Comparison of ENCODE assay signal across 8 cellular contexts in genomic region chr5:135353952-135354721, GRCh38.
A peak's percentile ranks its signal among the peaks of the same experiment; 100 is the strongest.
DNase-seq lines count a peak whose midpoint lies in the region; ATAC-seq and TF ChIP-seq lines count a peak whose summit lies in the region.

No MANE protein-coding gene starts in this region.

- H3K9me3 ChIP-seq in muscle layer of colon (ENCODE audit: low read length), result no peaks in the 10 kb centered on the region

- peak overlapping the region; percentile 29 for H3K4me3 ChIP-seq in AG04449 (ENCODE audit: low read depth, low read length)
- no peak overlapping the region for H3K4me3 ChIP-seq in choroid plexus epithelial cell (ENCODE audit: low read depth, low read length)
- H3K4me3 ChIP-seq in muscle layer of colon (ENCODE audit: low read depth in 1 of 2, low read length in 2 of 2), result no peak overlapping the region

- TF ChIP-seq CTCF in AG04449 (IDR thresholded peaks at IDR 0.05; ENCODE audit: insufficient read depth, low read length, missing control alignments), result no peak
- TF ChIP-seq CTCF in choroid plexus epithelial cell (conservative IDR thresholded peaks at IDR 0.05; ENCODE audit: low read depth, low read length), result no peak

- H3K27ac ChIP-seq in muscle layer of colon (ENCODE audit: low read depth, low read length), result peak overlapping the region; percentile 7

- no peak for ATAC-seq in GM21423 (IDR thresholded peaks at IDR 0.05; ENCODE audit: unreplicated experiment)
- ATAC-seq in HG03135 (IDR thresholded peaks at IDR 0.05; ENCODE audit: unreplicated experiment), result no peak
- no peak for ATAC-seq in HG02759 (IDR thresholded peaks at IDR 0.05; ENCODE audit: unreplicated experiment)

- POLR2A ChIA-PET in AG04449 (lab: Yijun Ruan, JAX), result interaction anchor here (0.5 to 1.0 kb wide), 4 partner anchors 18 to 166 kb away, joined by 3 to 4 read pairs (median 3); no protein-coding TSS in a partner anchor

- peaks cover 45% of the 10 kb centered on the region for H3K4me1 ChIP-seq in muscle layer of colon (ENCODE audit: insufficient read depth, low read length)

- H3K9ac ChIP-seq in muscle layer of colon (ENCODE audit: low read length), result no peak overlapping the region

- H3K27me3 ChIP-seq in muscle layer of colon (ENCODE audit: control insufficient read depth in 1 of 2, insufficient read depth in 2 of 2, low read length in 2 of 2), result no peaks in the 10 kb centered on the region

- DNase-seq in AG04449 (ENCODE audit: low read depth, low spot score) (peak; percentile 91), HCEC 1CT (peak; percentile 90), choroid plexus epithelial cell (ENCODE audit: low read depth) (peak; percentile 73), MV-4-11 (lab: John Stamatoyannopoulos, UW) (no peak)

- CTCF ChIA-PET in AG04449 (lab: Yijun Ruan, JAX), result interaction anchor here (0.6 to 6.9 kb wide), 7 partner anchors 8 to 71 kb away, joined by 3 to 48 read pairs (median 4); no protein-coding TSS in a partner anchor

- H3K36me3 ChIP-seq in muscle layer of colon (ENCODE audit: insufficient read depth, low read length), result peaks cover 22% of the 10 kb centered on the region
